Comparison of ENCODE assay signal across 8 cellular contexts in the genomic region with DNA sequence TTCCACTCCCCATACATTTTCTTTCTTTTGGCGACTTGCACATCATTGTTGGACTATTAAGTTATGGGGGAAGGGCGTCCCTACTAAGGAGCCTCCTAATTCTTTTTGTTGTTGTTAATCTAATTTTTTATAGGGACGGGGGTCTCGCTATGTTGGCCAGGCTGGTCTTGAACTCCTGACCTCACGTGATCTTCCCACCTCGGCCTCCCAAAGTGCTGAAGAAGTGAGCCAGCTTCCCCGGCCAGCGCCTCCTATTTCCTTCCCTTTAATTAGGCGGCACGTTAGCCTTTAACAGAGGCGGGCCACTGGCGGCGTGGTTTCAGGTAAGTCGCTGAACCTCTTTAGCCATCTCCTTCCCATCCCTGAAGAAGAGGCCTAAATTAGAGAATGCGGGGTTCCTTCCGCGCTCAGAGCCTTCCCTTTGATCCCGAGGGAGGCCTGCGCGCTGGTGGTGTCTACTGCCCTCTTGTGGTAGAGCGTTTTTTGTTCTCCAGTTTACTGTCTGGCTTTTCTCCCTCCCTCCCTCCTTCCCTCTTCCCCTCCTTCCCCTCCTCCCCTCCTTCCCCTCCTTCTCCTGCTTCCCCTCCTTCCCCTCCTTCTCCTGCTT. TPM values are rescaled to one million over a fixed set of nuclear protein-coding genes. Genes with fewer than 3 reads are reported as not detected.
A peak's percentile ranks its signal among the peaks of the same experiment; 100 is the strongest.
DNase-seq lines count a peak whose midpoint lies in the region; ATAC-seq and TF ChIP-seq lines count a peak whose summit lies in the region.

No MANE protein-coding gene starts in this region.

- H3K36me3 ChIP-seq in heart left ventricle = no peaks in the 10 kb centered on the region

- H3K4me3 Mint-ChIP-seq in activated naive CD8-positive, alpha-beta T cell treated with anti-CD3 and anti-CD28 coated beads, Interleukin-2, amount 50 U/mL, for 24 hours = peak overlapping the region; percentile 36

- H3K27ac Mint-ChIP-seq in activated naive CD8-positive, alpha-beta T cell treated with anti-CD3 and anti-CD28 coated beads, Interleukin-2, amount 50 U/mL, for 24 hours = no peak overlapping the region

- peaks cover 0 to 4% (median 0%) of the 10 kb centered on the region in 12 donors for H3K4me1 ChIP-seq in heart left ventricle

- peaks cover 45% of the 10 kb centered on the region for H3K4me1 Mint-ChIP-seq in activated naive CD8-positive, alpha-beta T cell treated with anti-CD3 and anti-CD28 coated beads, Interleukin-2, amount 50 U/mL, for 24 hours

- peak; percentile 12 for DNase-seq in GF-D8 (lab: John Stamatoyannopoulos, UW)
- DNase-seq in NCI-H1417 treated with DMSO at 0.1 percent for 48 hours (lab: John Stamatoyannopoulos, UW) = peak; percentile 19
- DNase-seq in SW480 (ENCODE audit: low spot score) = peak; percentile 63
- DNase-seq in activated naive CD8-positive, alpha-beta T cell treated with anti-CD3 and anti-CD28 coated beads, Interleukin-2, amount 50 U/mL, for 24 hours = peak; percentile 62
- DNase-seq in heart left ventricle = peak; percentile 40 to 77 (median 53)
- DNase-seq in pulmonary artery endothelial cell (ENCODE audit: low read depth, low spot score) = peak; percentile 10

- peaks cover 0 to 2% (median 0%) of the 10 kb centered on the region in 12 donors for H3K9me3 ChIP-seq in heart left ventricle

- intact Hi-C loops in heart left ventricle (cut with DNase I) = loop anchor here in 7 of 10 donors (2.0 to 10.0 kb wide), 3 partner anchors 98 to 235 kb away; no protein-coding TSS in a partner anchor

- 21 to 25% (median 23%) methylated on average over 21 of the region's 21 CpGs for WGBS in heart left ventricle, 4 donors

- no peak for TF ChIP-seq POLR2A in heart left ventricle (IDR thresholded peaks at IDR 0.05)

- peak; percentile 84 for ATAC-seq in activated naive CD8-positive, alpha-beta T cell treated with anti-CD3 and anti-CD28 coated beads, Interleukin-2, amount 50 U/mL, for 24 hours
- peak; percentile 47 to 85 (median 76) for ATAC-seq in heart left ventricle
- ATAC-seq in GM18519 (IDR thresholded peaks at IDR 0.05; ENCODE audit: low FRiP score, unreplicated experiment) = no peak
- no peak for ATAC-seq in HG02840 (IDR thresholded peaks at IDR 0.05; ENCODE audit: low FRiP score, unreplicated experiment)

- H3K27ac ChIP-seq in heart left ventricle = no peak overlapping the region

- peak; percentile 48 to 73 (median 62) for TF ChIP-seq CTCF in heart left ventricle (IDR thresholded peaks at IDR 0.05)

- H3K9me3 Mint-ChIP-seq in activated naive CD8-positive, alpha-beta T cell treated with anti-CD3 and anti-CD28 coated beads, Interleukin-2, amount 50 U/mL, for 24 hours = no peaks in the 10 kb centered on the region

- H3K4me3 ChIP-seq in heart left ventricle = peak overlapping the region in 8 of 12 donors; percentile 4 to 44 (median 29)

- peaks cover 11% of the 10 kb centered on the region for H3K36me3 Mint-ChIP-seq in activated naive CD8-positive, alpha-beta T cell treated with anti-CD3 and anti-CD28 coated beads, Interleukin-2, amount 50 U/mL, for 24 hours (ENCODE audit: low read depth)

- H3K27me3 Mint-ChIP-seq in activated naive CD8-positive, alpha-beta T cell treated with anti-CD3 and anti-CD28 coated beads, Interleukin-2, amount 50 U/mL, for 24 hours = no peaks in the 10 kb centered on the region

- H3K27me3 ChIP-seq in heart left ventricle = no peaks in the 10 kb centered on the region

RNA-seq across cellular contexts. Expression of a gene that starts 38.1 kb away (rescaled TPM):
- total RNA-seq in heart left ventricle (1 to 10 TPM in 1 of 9 donors, under 1 TPM in 2, not detected in 6; 0.05 to 1.9 (median 0.68) TPM), pulmonary artery endothelial cell (0.20 and 1.9 TPM in 2 replicates)
- under 1 TPM in 1 of 2 donors, not detected in 1; 0.04 TPM for polyA plus RNA-seq in heart left ventricle

RNA-seq across cellular contexts. Expression of a gene that starts 49.7 kb away (rescaled TPM):
- total RNA-seq in heart left ventricle (under 1 TPM in 1 of 9 donors, not detected in 8; 0.54 TPM), pulmonary artery endothelial cell (not detected in 2 replicates)
- not detected for polyA plus RNA-seq in heart left ventricle

RNA-seq across cellular contexts. Expression of a gene that starts 58.9 kb away (rescaled TPM):
- total RNA-seq in heart left ventricle (100 to 1,000 TPM; 275 to 406 (median 345) TPM), pulmonary artery endothelial cell (234 and 248 TPM in 2 replicates)
- 100 to 1,000 TPM; 342 to 550 TPM for polyA plus RNA-seq in heart left ventricle

Comparison
In these comparisons a context has a peak if more than half of its experiments do, and no peak if none do; other contexts are left out.
1. DNase-seq: peak in every context shown above with its lines; median percentile 63 in SW480; 62 in activated naive CD8-positive, alpha-beta T cell treated with anti-CD3 and anti-CD28 coated beads, Interleukin-2, amount 50 U/mL, for 24 hours; 53 in heart left ventricle; 19 in NCI-H1417 treated with DMSO at 0.1 percent for 48 hours; 12 in GF-D8; 10 in pulmonary artery endothelial cell.
2. ATAC-seq: peak in activated naive CD8-positive, alpha-beta T cell treated with anti-CD3 and anti-CD28 coated beads, Interleukin-2, amount 50 U/mL, for 24 hours (single experiment) and heart left ventricle (4 of 4); none in GM18519 (single experiment) and HG02840 (single experiment).